In the genomic region with DNA sequence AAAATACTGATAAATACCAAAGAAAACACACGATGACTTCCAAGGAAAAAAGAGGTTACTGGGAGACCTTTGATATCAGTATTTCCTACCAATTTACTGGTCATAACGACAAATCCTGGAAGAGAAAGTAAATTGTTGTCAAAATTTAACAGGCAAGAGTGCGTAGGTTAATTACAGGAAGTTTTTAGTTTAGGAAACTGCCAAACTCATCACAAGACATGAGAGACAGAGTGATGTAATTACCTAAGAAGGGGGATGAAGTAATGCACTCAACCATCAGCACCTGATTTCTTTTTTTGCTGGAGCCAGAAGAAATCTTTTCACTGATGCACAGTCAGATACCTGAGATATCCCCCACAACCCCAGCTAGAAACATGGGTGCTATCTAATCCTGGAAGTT, we compare ENCODE assay signal across 11 cellular contexts. TPM values are rescaled to one million over a fixed set of nuclear protein-coding genes. Genes with fewer than 3 reads are reported as not detected.
A peak's percentile ranks its signal among the peaks of the same experiment; 100 is the strongest.
DNase-seq lines count a peak whose midpoint lies in the region; ATAC-seq, FAIRE-seq and TF ChIP-seq lines count a peak whose summit lies in the region.
"Had no signal": no experiment of that assay in that cellular context is flagged by ENCODE, and none has a peak within 500 bp of the region (broad histone marks: within the 10 kb centered on the region; RNA-seq: fewer than 3 reads in every experiment).

No MANE protein-coding gene starts in this region.

- CTCF ChIA-PET in endothelial cell of umbilical vein (lab: Charles Lee): interaction anchor here (1.2 kb wide), 1 partner anchor 51 kb away, joined by 3 read pairs; no protein-coding TSS in a partner anchor

- dilution Hi-C loops in endothelial cell of umbilical vein (cut with MboI; ENCODE audit: extremely low pct_ligation_motif_present, low sequenced_read_pairs): loop anchor here (25.0 kb wide), 1 partner anchor 112 kb away; no protein-coding TSS in a partner anchor

- peak overlapping the region; percentile 55 for H3K27ac ChIP-seq in DOHH2 (ENCODE audit: low read depth, low read length)
- H3K27ac ChIP-seq in endothelial cell of umbilical vein (ENCODE audit: insufficient read depth, low read depth, low read length): no peak overlapping the region
- no peak overlapping the region for H3K27ac ChIP-seq in coronary artery

- H3K9me3 ChIP-seq in DOHH2 (ENCODE audit: control insufficient read depth, insufficient read depth, low read length) (no peaks in the 10 kb centered on the region), endothelial cell of umbilical vein (replicated peaks; ENCODE audit: control insufficient read depth, insufficient read depth, low read length) (no peaks in the 10 kb centered on the region)

- H3K27me3 ChIP-seq in DOHH2 (ENCODE audit: control insufficient read depth, low read length) (no peaks in the 10 kb centered on the region), endothelial cell of umbilical vein (ENCODE audit: control insufficient read depth in 2 of 2, insufficient read depth in 2 of 2, low read length in 2 of 2) (no peaks in the 10 kb centered on the region)

- H4K20me1 ChIP-seq in DOHH2 (ENCODE audit: control insufficient read depth, insufficient read depth, low read depth, low read length) (no peaks in the 10 kb centered on the region), endothelial cell of umbilical vein (replicated peaks; ENCODE audit: control insufficient read depth, extremely low read depth, insufficient read depth, low read length) (no peaks in the 10 kb centered on the region)

- H3K9me2 ChIP-seq in DOHH2 (replicated peaks; ENCODE audit: control insufficient read depth, low read length): no peaks in the 10 kb centered on the region

- H3K4me3 ChIP-seq in DOHH2 (ENCODE audit: low read length) (peak overlapping the region; percentile 22), endothelial cell of umbilical vein (replicated peaks in 1 of 3; ENCODE audit: insufficient read depth in 1 of 3, low read depth in 1 of 3, low read length in 3 of 3) (no peak overlapping the region), coronary artery (no peak overlapping the region)

- POLR2A ChIA-PET in endothelial cell of umbilical vein (lab: Charles Lee): no interaction called here

- no peak for TF ChIP-seq CTCF in DOHH2 (IDR thresholded peaks at IDR 0.05; ENCODE audit: low read depth, low read length, poor library complexity, severe bottlenecking)
- no peak for TF ChIP-seq CTCF in endothelial cell of umbilical vein (IDR thresholded peaks at IDR 0.05; ENCODE audit: extremely low read depth in 1 of 2, insufficient read depth in 1 of 2, low read depth in 1 of 2, low read length in 2 of 2)
- no peak for TF ChIP-seq CTCF in coronary artery (IDR thresholded peaks at IDR 0.05)

- H2AFZ ChIP-seq in endothelial cell of umbilical vein (ENCODE audit: low read depth, low read length): no peak overlapping the region

- intact Hi-C loops in endothelial cell of umbilical vein (cut with micrococcal nuclease): no loop called here

- ATAC-seq in GM21390 (IDR thresholded peaks at IDR 0.05; ENCODE audit: unreplicated experiment): peak; percentile 31
- peak; percentile 26 for ATAC-seq in HG03432 (IDR thresholded peaks at IDR 0.05; ENCODE audit: unreplicated experiment)

- DNase-seq in endothelial cell of umbilical vein (ENCODE audit: low read depth, low spot score) (peak; percentile 22), H54 (ENCODE audit: insufficient read length, low spot score) (no peak), NCI-H1092 (lab: John Stamatoyannopoulos, UW) (no peak), coronary artery (ENCODE audit: low spot score) (no peak), cerebellum (ENCODE audit: low spot score) (no peak)
- DNase-seq: activated CD4-positive, alpha-beta T cell treated with anti-CD3 and anti-CD28 coated beads for 1 hour; C1 segment of cervical spinal cord; hippocampal formation had no signal

- H3F3A ChIP-seq in DOHH2 (ENCODE audit: control insufficient read depth, insufficient read depth): peaks cover 10% of the 10 kb centered on the region

- H3K79me2 ChIP-seq in DOHH2 (ENCODE audit: control insufficient read depth, low read length) (peaks cover 6% of the 10 kb centered on the region), endothelial cell of umbilical vein (ENCODE audit: control insufficient read depth, insufficient read depth, low read length) (no peaks in the 10 kb centered on the region)

- TF ChIP-seq POLR2A in endothelial cell of umbilical vein (IDR thresholded peaks at IDR 0.05; ENCODE audit: low read depth, low read length) (no peak), H54 (IDR thresholded peaks at IDR 0.05; ENCODE audit: low read depth, low read length) (no peak)

- H3K9ac ChIP-seq in endothelial cell of umbilical vein (replicated peaks; ENCODE audit: extremely low read depth, insufficient read depth, low read length): no peak overlapping the region

- H3K9me1 ChIP-seq in endothelial cell of umbilical vein (replicated peaks; ENCODE audit: control insufficient read depth, extremely low read depth, insufficient read depth, low read length): no peaks in the 10 kb centered on the region

- H3K4me1 ChIP-seq in DOHH2 (ENCODE audit: control insufficient read depth, low read length) (peaks cover 36% of the 10 kb centered on the region), endothelial cell of umbilical vein (ENCODE audit: control insufficient read depth, extremely low read depth, insufficient read depth, low read length) (peaks cover 11% of the 10 kb centered on the region)

- H3K4me2 ChIP-seq in DOHH2 (ENCODE audit: low read length) (peak overlapping the region; percentile 70), endothelial cell of umbilical vein (ENCODE audit: insufficient read depth, low read length) (no peak overlapping the region)

- no TSS peak for BruUV-seq in endothelial cell of umbilical vein (replicated peaks; lab: Mats Ljungman, UMichigan)

- peak; percentile 37 for FAIRE-seq in endothelial cell of umbilical vein (lab: Jason Lieb, UNC)
- no peak for FAIRE-seq in H54 (lab: Jason Lieb, UNC)

- peaks cover 4% of the 10 kb centered on the region; the same call in 1 of the 2 replicates for H3K36me3 ChIP-seq in DOHH2 (ENCODE audit: control insufficient read depth, low read length)
- H3K36me3 ChIP-seq in endothelial cell of umbilical vein (ENCODE audit: control insufficient read depth in 2 of 2, extremely low read depth in 1 of 2, insufficient read depth in 2 of 2, low read length in 2 of 2): no peaks in the 10 kb centered on the region

TF ChIP-seq in endothelial cell of umbilical vein, 7 proteins besides CTCF, POLR2A, EP300 and RAD21:
- TF ChIP-seq EZH2 (IDR thresholded peaks at IDR 0.05; ENCODE audit: borderline replicate concordance, low read depth, low read length, severe bottlenecking) (no peak), JUN (IDR thresholded peaks at IDR 0.05; ENCODE audit: borderline replicate concordance, insufficient read depth, insufficient read length, low read depth) (peak; percentile 34)

RNA-seq across cellular contexts. Expression of a gene that starts 16.8 kb away (rescaled TPM):
- total RNA-seq in endothelial cell of umbilical vein (not detected in 2 replicates), cerebellum (0.18 TPM)
- polyA plus RNA-seq in endothelial cell of umbilical vein: not detected in 2 replicates
- polyA plus RNA-seq in endothelial cell of umbilical vein (2011; cell fraction: cytosol; rRNA removed): not detected in 2 replicates
- polyA plus RNA-seq in endothelial cell of umbilical vein (2011; cell fraction: nucleus; rRNA removed): 0.01 TPM in 2 replicates
- polyA plus RNA-seq in endothelial cell of umbilical vein (2012): not detected in 2 replicates
- polyA minus RNA-seq in endothelial cell of umbilical vein: 0.06 TPM in 1 of 2 replicates, not detected in the other
- 0.72 TPM for polyA minus RNA-seq in endothelial cell of umbilical vein (2011; cell fraction: cytosol; rRNA and poly(A)+ RNA removed)
- 0.10 TPM in 2 replicates for polyA minus RNA-seq in endothelial cell of umbilical vein (2011; cell fraction: nucleus; rRNA and poly(A)+ RNA removed)
